Comparison of ENCODE assay signal across 9 cellular contexts in genomic region chr11:6925636-6926207, GRCh38. TPM values are rescaled to one million over a fixed set of nuclear protein-coding genes. Genes with fewer than 3 reads are reported as not detected.
A peak's percentile ranks its signal among the peaks of the same experiment; 100 is the strongest.
DNase-seq lines count a peak whose midpoint lies in the region; ATAC-seq and TF ChIP-seq lines count a peak whose summit lies in the region.
"Had no signal": no experiment of that assay in that cellular context is flagged by ENCODE, and none has a peak within 500 bp of the region (broad histone marks: within the 10 kb centered on the region; RNA-seq: fewer than 3 reads in every experiment).

No MANE protein-coding gene starts in this region.

- ATAC-seq in GM19023 (IDR thresholded peaks at IDR 0.05; ENCODE audit: unreplicated experiment) (peak; percentile 13), HG02623 (IDR thresholded peaks at IDR 0.05; ENCODE audit: unreplicated experiment) (no peak)

- H3K9ac ChIP-seq in HUES6 (ENCODE audit: low read length), result peak overlapping the region; percentile 80

- H3K4me3 ChIP-seq in HUES6 (ENCODE audit: low read depth, low read length), result peak overlapping the region; percentile 95
- H3K4me3 ChIP-seq in adrenal gland, result peak overlapping the region in 2 of 4 donors; percentile 29 to 78
- H3K4me3 ChIP-seq in thyroid gland (replicated peaks in 1 of 3), result peak overlapping the region in 2 of 3 donors; percentile 53 to 63

- H3K27ac ChIP-seq in HUES6 (ENCODE audit: low read depth, low read length) (no peak overlapping the region; the same call in 1 of the 2 replicates), adrenal gland (peak overlapping the region in 3 of 5 donors; percentile 35 to 73 (median 55)), thyroid gland (peak overlapping the region in 1 of 3 donors; percentile 51)

- no peak for TF ChIP-seq POLR2A in adrenal gland (IDR thresholded peaks at IDR 0.05)
- no peak for TF ChIP-seq POLR2A in thyroid gland (IDR thresholded peaks at IDR 0.05)

- peak; percentile 5 for DNase-seq in AG08395 (ENCODE audit: low spot score)
- DNase-seq in adrenal gland, result no peak
- peak; percentile 8 for DNase-seq in iris pigment epithelial cell (ENCODE audit: low read depth)
- no peak for DNase-seq in thyroid gland
- DNase-seq in stimulated activated CD4-positive, alpha-beta T cell treated with anti-CD3 and anti-CD28 coated beads, Interleukin-2, amount 100 ng/mL, for 24 hours, result no peak

- no peaks in the 10 kb centered on the region for H3K9me3 ChIP-seq in HUES6 (ENCODE audit: control insufficient read depth, insufficient read depth, low read depth, low read length)
- H3K9me3 ChIP-seq in adrenal gland (replicated peaks in 1 of 3), result no peaks in the 10 kb centered on the region
- H3K9me3 ChIP-seq in thyroid gland, result no peaks in the 10 kb centered on the region

- H3K36me3 ChIP-seq in HUES6 (ENCODE audit: control insufficient read depth, insufficient read depth, low read length) (no peaks in the 10 kb centered on the region), adrenal gland (replicated peaks in 1 of 2) (no peaks in the 10 kb centered on the region), thyroid gland (no peaks in the 10 kb centered on the region)

- H3K27me3 ChIP-seq in HUES6 (ENCODE audit: control insufficient read depth, insufficient read depth, low read length), result no peaks in the 10 kb centered on the region
- H3K27me3 ChIP-seq in adrenal gland, result no peaks in the 10 kb centered on the region
- H3K27me3 ChIP-seq in thyroid gland, result no peaks in the 10 kb centered on the region

- 55 to 70% (median 64%) methylated on average over 2 of the region's 2 CpGs for WGBS in adrenal gland, 4 donors
- 70 to 73% methylated on average over 2 of the region's 2 CpGs for whole genome bisulfite sequencing in thyroid gland, 2 donors

- peaks cover 5% of the 10 kb centered on the region for H3K4me1 ChIP-seq in HUES6 (ENCODE audit: control insufficient read depth, insufficient read depth, low read length)
- H3K4me1 ChIP-seq in adrenal gland (replicated peaks in 1 of 2), result no peaks in the 10 kb centered on the region
- peaks cover 4 to 7% of the 10 kb centered on the region in 2 donors for H3K4me1 ChIP-seq in thyroid gland

- TF ChIP-seq CTCF in adrenal gland (IDR thresholded peaks at IDR 0.05), result no peak
- no peak for TF ChIP-seq CTCF in thyroid gland (IDR thresholded peaks at IDR 0.05)

- intact Hi-C loops in adrenal gland (cut with DNase I) (no loop called here), thyroid gland (cut with DNase I) (no loop called here)

RNA-seq across cellular contexts. Expression of gene ZNF215, which starts 0.5 kb away (rescaled TPM):
- total RNA-seq in adrenal gland (1 to 10 TPM in 5 of 8 donors, under 1 TPM in 3; 0.51 to 2.6 (median 1.4) TPM), thyroid gland (1 to 10 TPM; 1.7 to 3.5 (median 2.1) TPM)
- polyA plus RNA-seq in adrenal gland, result 1 to 10 TPM in 1 of 3 donors, under 1 TPM in 2; 0.34 to 2.6 (median 0.64) TPM

RNA-seq across cellular contexts. Expression of gene OR2D3, which starts 4.9 kb away (rescaled TPM):
- total RNA-seq in adrenal gland, result not detected
- not detected for polyA plus RNA-seq in adrenal gland
- total RNA-seq in thyroid gland, result not detected
- total RNA-seq: myocyte had no signal

RNA-seq across cellular contexts. Expression of gene OR2D2, which starts 33.4 kb away (rescaled TPM):
- total RNA-seq in adrenal gland (under 1 TPM in 2 of 8 donors, not detected in 6; 0.28 to 0.34 TPM), thyroid gland (1 to 10 TPM in 1 of 4 donors, under 1 TPM in 1, not detected in 2; 0.54 to 1.2 TPM)
- not detected for polyA plus RNA-seq in adrenal gland
- total RNA-seq: myocyte had no signal

RNA-seq across cellular contexts. Expression of gene OR10A4, which starts 49.3 kb away (rescaled TPM):
- total RNA-seq in adrenal gland (not detected), thyroid gland (not detected)
- polyA plus RNA-seq in adrenal gland, result not detected
- total RNA-seq: myocyte had no signal

Comparison
In these comparisons a context has a peak if more than half of its experiments do, and no peak if none do; other contexts are left out.
1. DNase-seq: peak in AG08395 (single experiment) and iris pigment epithelial cell (single experiment); none in adrenal gland (0 of 7), thyroid gland (0 of 2) and stimulated activated CD4-positive, alpha-beta T cell treated with anti-CD3 and anti-CD28 coated beads, Interleukin-2, amount 100 ng/mL, for 24 hours (0 of 2).